ENCODE assay signal across 24 cellular contexts in the genomic region with DNA sequence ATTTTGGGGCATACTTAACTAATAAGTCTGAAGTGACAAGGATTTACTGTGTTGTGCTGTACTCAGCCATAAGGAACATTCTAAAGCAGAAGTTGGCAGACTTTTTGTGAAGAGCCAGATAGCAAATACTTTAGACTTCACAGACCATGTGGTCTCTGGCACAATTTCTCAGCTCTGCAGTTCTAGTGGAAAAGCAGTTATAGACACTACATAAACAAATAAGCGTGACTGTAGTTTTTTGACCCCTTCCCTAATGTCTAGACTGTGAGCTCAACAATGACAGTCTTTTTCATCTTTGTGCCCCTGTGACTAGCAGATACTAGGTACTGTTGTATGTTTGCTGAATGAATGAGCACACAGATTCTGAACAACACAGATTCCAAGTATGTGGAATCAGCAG. TPM values are rescaled to one million over a fixed set of nuclear protein-coding genes. Genes with fewer than 3 reads are reported as not detected.
DNase-seq lines count a peak whose midpoint lies in the region; ATAC-seq, FAIRE-seq and TF ChIP-seq lines count a peak whose summit lies in the region.
"Had no signal": no experiment of that assay in that cellular context is flagged by ENCODE, and none has a peak within 500 bp of the region (broad histone marks: within the 10 kb centered on the region; RNA-seq: fewer than 3 reads in every experiment).

No MANE protein-coding gene starts in this region.

- TF ChIP-seq CTCF in DND-41 (IDR thresholded peaks at IDR 0.05; ENCODE audit: borderline replicate concordance, extremely low read depth, low read length, poor library complexity, severe bottlenecking) (no peak), astrocyte (IDR thresholded peaks at IDR 0.05; ENCODE audit: insufficient read depth, low read depth, low read length) (no peak), A673 (conservative IDR thresholded peaks at IDR 0.05; ENCODE audit: low read depth, low read length) (no peak)

- no peaks in the 10 kb centered on the region for H3K9me3 Mint-ChIP-seq in astrocyte (ENCODE audit: unreplicated experiment)
- H3K9me3 Mint-ChIP-seq: CD8-positive, alpha-beta T cell had no signal

- no peak overlapping the region for H3K4ac ChIP-seq in mesenchymal stem cell (ENCODE audit: low read depth in 1 of 2, low read length in 2 of 2)

- H3K36me3 ChIP-seq in DND-41 (ENCODE audit: insufficient read depth, low read length) (peaks cover 76% of the 10 kb centered on the region), astrocyte (ENCODE audit: insufficient read depth, low read length) (peaks cover 31% of the 10 kb centered on the region), mesenchymal stem cell (ENCODE audit: control insufficient read depth in 1 of 2, insufficient read depth in 2 of 2, low read depth in 1 of 2, low read length in 2 of 2) (peaks cover 45 to 75% of the 10 kb centered on the region in 2 experiments), A673 (ENCODE audit: insufficient read depth, low read length, poor library complexity, severe bottlenecking) (peaks cover 85% of the 10 kb centered on the region)

- H4K20me1 ChIP-seq in DND-41 (ENCODE audit: insufficient read depth, low read length) (0 out of 2 replicates have a peak, but pooled peaks cover 8% of the 10 kb centered on the region), astrocyte (ENCODE audit: insufficient read depth, low read length) (peaks cover 15% of the 10 kb centered on the region)

- 100% methylated on average over 1 of the region's 1 CpG for WGBS in mesenchymal stem cell

- no peak for DNase-seq in DND-41
- DNase-seq in EH (ENCODE audit: low read depth): peak; percentile 41
- DNase-seq in astrocyte (ENCODE audit: low read depth): peak; percentile 30
- DNase-seq in mesenchymal stem cell: peak; percentile 21
- no peak for DNase-seq in A673 (ENCODE audit: low spot score)
- no peak for DNase-seq in middle frontal gyrus (ENCODE audit: extremely low spot score, low spot score)
- DNase-seq: Caco-2; CD8-positive, alpha-beta T cell; DMS79; KBM-7; MM.1S; NCI-H1694; NCI-H2029 treated with DMSO at 0.1 percent for 48 hours; NCI-H2227 treated with DMSO at 0.1 percent for 48 hours; NCI-H526 treated with DMSO at 0.1 percent for 48 hours; SHP77 had no signal

- no peak overlapping the region for H2BK5ac ChIP-seq in mesenchymal stem cell (ENCODE audit: low read depth, low read length, poor library complexity, severe bottlenecking)

- H3K4me1 Mint-ChIP-seq in astrocyte (ENCODE audit: low read depth, unreplicated experiment): peaks cover 20% of the 10 kb centered on the region

- H2BK15ac ChIP-seq in mesenchymal stem cell (ENCODE audit: low read depth, poor library complexity, severe bottlenecking): no peak overlapping the region

- H3K27ac Mint-ChIP-seq in astrocyte (ENCODE audit: unreplicated experiment): peak overlapping the region; percentile 83
- H3K27ac Mint-ChIP-seq: CD8-positive, alpha-beta T cell had no signal

- H2AFZ ChIP-seq in DND-41 (ENCODE audit: low read depth, low read length): no peak overlapping the region
- H2AFZ ChIP-seq in astrocyte (ENCODE audit: low read depth, low read length): no peak overlapping the region
- no peak overlapping the region for H2AFZ ChIP-seq in mesenchymal stem cell (ENCODE audit: low read depth, low read length)

- H3K27ac ChIP-seq in DND-41 (ENCODE audit: low read length) (no peak overlapping the region), astrocyte (ENCODE audit: low read depth, low read length) (no peak overlapping the region), mesenchymal stem cell (ENCODE audit: low read length, poor library complexity, severe bottlenecking) (no peak overlapping the region), A673 (ENCODE audit: low read depth, low read length, poor library complexity, severe bottlenecking) (no peak overlapping the region)
- H3K27ac ChIP-seq: C4-2B, RWPE1 had no signal

- H2BK12ac ChIP-seq in mesenchymal stem cell (ENCODE audit: low read length in 2 of 2): no peak overlapping the region

- POLR2A ChIA-PET in A673 (lab: Charles Lee; ENCODE audit: low non-redundant PET): no interaction called here

- H2BK120ac ChIP-seq in mesenchymal stem cell (ENCODE audit: low read depth, low read length): no peak overlapping the region

- no peak overlapping the region for H4K8ac ChIP-seq in mesenchymal stem cell (ENCODE audit: low read length)

- H3K4me1 ChIP-seq in DND-41 (ENCODE audit: insufficient read depth, low read length): peaks cover 29% of the 10 kb centered on the region
- peaks cover 21% of the 10 kb centered on the region for H3K4me1 ChIP-seq in astrocyte (ENCODE audit: insufficient read depth, low read length)
- peaks cover 3% of the 10 kb centered on the region for H3K4me1 ChIP-seq in mesenchymal stem cell (ENCODE audit: control insufficient read depth, insufficient read depth, low read depth, low read length)
- peaks cover 7% of the 10 kb centered on the region for H3K4me1 ChIP-seq in A673 (ENCODE audit: insufficient read depth, low read length, poor library complexity, severe bottlenecking)
- H3K4me1 ChIP-seq: Caco-2 had no signal

- H3K9ac ChIP-seq in DND-41 (ENCODE audit: low read depth, low read length): no peak overlapping the region
- no peak overlapping the region for H3K9ac ChIP-seq in astrocyte (ENCODE audit: low read length)
- H3K9ac ChIP-seq in mesenchymal stem cell (ENCODE audit: low read length): no peak overlapping the region

- no TSS peak for BruUV-seq in A673 (replicated peaks; lab: Mats Ljungman, UMichigan)

- H3K4me3 Mint-ChIP-seq in astrocyte (ENCODE audit: unreplicated experiment): no peak overlapping the region
- H3K4me3 Mint-ChIP-seq: B cell; CD8-positive, alpha-beta T cell had no signal

- peaks cover 27% of the 10 kb centered on the region for H3K79me1 ChIP-seq in mesenchymal stem cell (replicated peaks; ENCODE audit: low read length, poor library complexity, severe bottlenecking)

- H3K4me3 ChIP-seq in DND-41 (ENCODE audit: low read depth in 1 of 2, low read length in 2 of 2): no peak overlapping the region
- H3K4me3 ChIP-seq in astrocyte (ENCODE audit: insufficient read depth, low read depth, low read length): no peak overlapping the region
- no peak overlapping the region for H3K4me3 ChIP-seq in mesenchymal stem cell (ENCODE audit: insufficient read depth in 1 of 2, low read depth in 1 of 2, low read length in 2 of 2)
- H3K4me3 ChIP-seq in A673 (ENCODE audit: low read depth, low read length, poor library complexity, severe bottlenecking): no peak overlapping the region

- H2AK5ac ChIP-seq in mesenchymal stem cell (ENCODE audit: low read length, severe bottlenecking): no peak overlapping the region

- no peak overlapping the region for H3K18ac ChIP-seq in mesenchymal stem cell (ENCODE audit: low read depth in 1 of 2, low read length in 2 of 2)

- intact Hi-C loops in A673 (cut with micrococcal nuclease; ENCODE audit: unreplicated experiment): no loop called here

- ATAC-seq in DND-41 (ENCODE audit: insufficient read depth, low read depth) (no peak), GM21619 (IDR thresholded peaks at IDR 0.05; ENCODE audit: unreplicated experiment) (no peak)
- ATAC-seq: CD8-positive, alpha-beta T cell; HCT116 had no signal

- H3K27me3 ChIP-seq in DND-41 (ENCODE audit: insufficient read depth, low read length, poor library complexity) (no peaks in the 10 kb centered on the region), astrocyte (ENCODE audit: insufficient read depth, low read length) (no peaks in the 10 kb centered on the region), mesenchymal stem cell (ENCODE audit: control insufficient read depth in 1 of 2, insufficient read depth in 1 of 2, low read length in 2 of 2) (no peaks in the 10 kb centered on the region), A673 (replicated peaks; ENCODE audit: insufficient read depth, low read depth, low read length, poor library complexity) (no peaks in the 10 kb centered on the region)

- H3K27me3 Mint-ChIP-seq in astrocyte (ENCODE audit: low read depth, unreplicated experiment): no peaks in the 10 kb centered on the region
- H3K27me3 Mint-ChIP-seq: B cell had no signal

- H3K9me3 ChIP-seq in DND-41 (ENCODE audit: insufficient read depth, low read length, severe bottlenecking) (no peaks in the 10 kb centered on the region), astrocyte (ENCODE audit: insufficient read depth, low read depth, low read length) (no peaks in the 10 kb centered on the region), mesenchymal stem cell (ENCODE audit: control insufficient read depth, low read length) (no peaks in the 10 kb centered on the region), A673 (ENCODE audit: low read depth, low read length, poor library complexity, severe bottlenecking) (no peaks in the 10 kb centered on the region)
- H3K9me3 ChIP-seq: Caco-2 had no signal

- H3K23ac ChIP-seq in mesenchymal stem cell (ENCODE audit: low read length in 2 of 2): no peak overlapping the region

- peak overlapping the region; percentile 21; the same call in 1 of the 2 replicates for H3K4me2 ChIP-seq in DND-41 (ENCODE audit: insufficient read depth, low read length)
- H3K4me2 ChIP-seq in astrocyte (ENCODE audit: low read length): no peak overlapping the region
- no peak overlapping the region for H3K4me2 ChIP-seq in mesenchymal stem cell (ENCODE audit: low read length, poor library complexity, severe bottlenecking)

- peaks cover 9% of the 10 kb centered on the region for H3K36me3 Mint-ChIP-seq in astrocyte (ENCODE audit: low read depth, unreplicated experiment)

- H3K14ac ChIP-seq in mesenchymal stem cell (ENCODE audit: low read length in 2 of 2): no peak overlapping the region

- FAIRE-seq in astrocyte (lab: Jason Lieb, UNC): no peak
- FAIRE-seq: GM12892, GM19239, HTR-8/SVneo had no signal

- H3K79me2 ChIP-seq in DND-41 (ENCODE audit: insufficient read depth, low read length) (peaks cover 53% of the 10 kb centered on the region), astrocyte (ENCODE audit: insufficient read depth, low read length) (peaks cover 27% of the 10 kb centered on the region)

- CTCF ChIA-PET in A673 (lab: Charles Lee): interaction anchor here (1.0 kb wide), 1 partner anchor 14 kb away, joined by 4 read pairs; the partner anchor contains the start of gene C1QBP

- H4K91ac ChIP-seq in mesenchymal stem cell (ENCODE audit: low read length): no peak overlapping the region

RNA-seq across cellular contexts. Expression of gene RPAIN, which starts 4.9 kb away (rescaled TPM):
- total RNA-seq in astrocyte (35.7 and 46.5 TPM in 2 replicates), A673 (2021) (120 and 123 TPM in 2 replicates)
- 27.2 TPM for polyA plus RNA-seq in mesenchymal stem cell (2013, experiment 1 of 2)
- 26.8 TPM for polyA plus RNA-seq in mesenchymal stem cell (2013, experiment 2 of 2)

RNA-seq across cellular contexts. Expression of gene NUP88, which starts 5.4 kb away (rescaled TPM):
- total RNA-seq in astrocyte (43.3 and 46.6 TPM in 2 replicates), A673 (2021) (122 and 132 TPM in 2 replicates)
- 34.9 TPM for polyA plus RNA-seq in mesenchymal stem cell (2013, experiment 1 of 2)
- polyA plus RNA-seq in mesenchymal stem cell (2013, experiment 2 of 2): 36.1 TPM

RNA-seq across cellular contexts. Expression of gene C1QBP, which starts 14.0 kb away (rescaled TPM):
- total RNA-seq in astrocyte (147 and 162 TPM in 2 replicates), A673 (2021) (457 and 458 TPM in 2 replicates)
- polyA plus RNA-seq in mesenchymal stem cell (2013, experiment 1 of 2): 95.0 TPM
- 94.1 TPM for polyA plus RNA-seq in mesenchymal stem cell (2013, experiment 2 of 2)

RNA-seq across cellular contexts. Expression of gene DHX33, which starts 43.9 kb away (rescaled TPM):
- total RNA-seq in astrocyte (17.7 and 19.1 TPM in 2 replicates), A673 (2021) (47.0 and 47.4 TPM in 2 replicates)
- 7.7 TPM for polyA plus RNA-seq in mesenchymal stem cell (2013, experiment 1 of 2)
- 8.0 TPM for polyA plus RNA-seq in mesenchymal stem cell (2013, experiment 2 of 2)

Comparison
In these comparisons a context has a peak if more than half of its experiments do, and no peak if none do; other contexts are left out.
1. DNase-seq: peak in EH (single experiment), astrocyte (single experiment) and mesenchymal stem cell (single experiment); none in DND-41 (single experiment), A673 (single experiment) and middle frontal gyrus (single experiment).